2 cellular contexts compared by ENCODE assay signal in genomic region chr11:16891170-16891569, GRCh38.
TF ChIP-seq lines count a peak whose summit lies in the region.

No MANE protein-coding gene starts in this region.

TF ChIP-seq in SK-N-SH treated with all-trans-retinoic acid at 6 μM for 48 hours, 23 proteins besides CTCF, POLR2A, EP300 and RAD21 (continued from another document):
- TF ChIP-seq PATZ1 (CRISPR knock-in tag; IDR thresholded peaks at IDR 0.05; ENCODE audit: borderline replicate concordance) (no peak), TSHZ2 (CRISPR knock-in tag; IDR thresholded peaks at IDR 0.05) (no peak), ZFP3 (CRISPR knock-in tag; IDR thresholded peaks at IDR 0.05) (no peak), CREB5 (CRISPR knock-in tag; IDR thresholded peaks at IDR 0.05; ENCODE audit: low read depth) (no peak), ZFP30 (CRISPR knock-in tag; IDR thresholded peaks at IDR 0.05) (no peak), CSDC2 (CRISPR knock-in tag; IDR thresholded peaks at IDR 0.05) (no peak), TCF4 (CRISPR knock-in tag; IDR thresholded peaks at IDR 0.05; ENCODE audit: borderline replicate concordance) (no peak), BACH2 (CRISPR knock-in tag; IDR thresholded peaks at IDR 0.05; ENCODE audit: borderline replicate concordance) (no peak), ZNF70 (CRISPR knock-in tag; IDR thresholded peaks at IDR 0.05) (no peak), ESRRG (CRISPR knock-in tag; IDR thresholded peaks at IDR 0.05) (no peak), GLIS3 (CRISPR knock-in tag; IDR thresholded peaks at IDR 0.05) (no peak), PPARA (CRISPR knock-in tag; IDR thresholded peaks at IDR 0.05; ENCODE audit: borderline replicate concordance) (no peak), ZNF565 (CRISPR knock-in tag; conservative IDR thresholded peaks at IDR 0.05; ENCODE audit: low read depth) (no peak), ISL1 (CRISPR knock-in tag; IDR thresholded peaks at IDR 0.05) (no peak), SNAI2 (CRISPR knock-in tag; IDR thresholded peaks at IDR 0.05) (no peak)

TF ChIP-seq in SK-N-SH, 30 proteins besides CTCF, POLR2A, EP300 and RAD21 (continued from another document):
- TF ChIP-seq REST (IDR thresholded peaks at IDR 0.05; ENCODE audit: low read depth, low read length) (no peak), TAF1 (IDR thresholded peaks at IDR 0.05; ENCODE audit: borderline replicate concordance, low read depth, low read length) (no peak), JUND (IDR thresholded peaks at IDR 0.05) (no peak), YY1 (IDR thresholded peaks at IDR 0.05; ENCODE audit: low read depth) (no peak), USF2 (IDR thresholded peaks at IDR 0.05; ENCODE audit: borderline replicate concordance, low read depth, low read length) (no peak), IRF3 (IDR thresholded peaks at IDR 0.05; ENCODE audit: low read depth, low read length) (no peak), SMC3 (IDR thresholded peaks at IDR 0.05; ENCODE audit: low read depth, low read length) (no peak), GABPA (IDR thresholded peaks at IDR 0.05; ENCODE audit: low read depth) (no peak)
